9 cellular contexts compared by ENCODE assay signal in the genomic region with DNA sequence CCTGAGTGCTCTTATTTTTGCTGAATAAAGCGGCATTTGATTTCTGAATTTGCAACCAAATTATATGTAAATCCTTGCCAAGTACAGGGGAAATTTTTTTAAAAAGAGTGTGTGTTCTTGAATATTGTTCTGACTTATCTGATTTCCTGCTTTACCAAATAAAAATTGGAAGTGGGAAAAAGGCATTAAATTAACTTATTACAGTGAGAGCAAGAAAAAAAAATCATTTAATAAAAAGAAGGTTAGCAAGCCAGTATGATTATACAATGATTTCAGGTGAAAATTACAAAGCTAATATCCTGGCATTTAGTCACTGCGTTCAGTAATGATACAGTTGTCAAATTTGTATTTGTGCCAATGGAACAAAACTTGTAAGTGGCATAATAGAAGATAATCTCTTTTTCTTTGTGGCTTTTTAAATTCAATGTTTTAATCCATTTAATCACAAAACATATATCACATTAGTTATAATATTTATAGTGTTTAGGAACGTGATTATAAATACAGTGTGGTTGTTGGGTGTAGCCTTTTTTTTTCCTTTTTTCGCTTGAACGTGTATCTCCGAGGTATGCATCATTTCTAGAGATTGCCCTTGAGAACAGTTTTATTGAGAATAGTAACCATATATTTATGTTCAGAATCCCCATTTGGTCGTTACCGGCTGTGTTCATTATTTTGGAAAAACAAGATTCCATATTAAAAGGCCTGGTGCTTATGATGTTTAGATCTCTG.
A peak's percentile ranks its signal among the peaks of the same experiment; 100 is the strongest.
DNase-seq lines count a peak whose midpoint lies in the region; ATAC-seq and TF ChIP-seq lines count a peak whose summit lies in the region.
"Had no signal": no experiment of that assay in that cellular context is flagged by ENCODE, and none has a peak within 500 bp of the region (broad histone marks: within the 10 kb centered on the region; RNA-seq: fewer than 3 reads in every experiment).

No MANE protein-coding gene starts in this region.

- CTCF ChIA-PET in AG04450 (lab: Charles Lee) (interaction anchor here (1.2 to 3.4 kb wide), 2 partner anchors 55 to 62 kb away, joined by 3 to 27 read pairs; no protein-coding TSS in a partner anchor), MCF 10A (lab: Yijun Ruan, JAX) (no interaction called here), Caco-2 (lab: Charles Lee) (no interaction called here)

- intact Hi-C loops in MCF 10A (cut with micrococcal nuclease): no loop called here
- intact Hi-C loops in Caco-2 (cut with micrococcal nuclease; ENCODE audit: unreplicated experiment): no loop called here

- H3K4me1 ChIP-seq in Caco-2: peaks cover 5% of the 10 kb centered on the region; the same call in 1 of the 2 replicates

- H3K27me3 Mint-ChIP-seq in MCF 10A (ENCODE audit: insufficient read depth, unreplicated experiment): no peaks in the 10 kb centered on the region
- no peaks in the 10 kb centered on the region for H3K27me3 Mint-ChIP-seq in naive thymus-derived CD8-positive, alpha-beta T cell
- peaks cover 20% of the 10 kb centered on the region for H3K27me3 Mint-ChIP-seq in Caco-2 (ENCODE audit: insufficient read depth, unreplicated experiment)

- POLR2A ChIA-PET in AG04450 (lab: Yijun Ruan, JAX): interaction anchor here (1.2 to 1.7 kb wide), 2 partner anchors 14 to 32 kb away, joined by 5 to 6 read pairs; no protein-coding TSS in a partner anchor
- POLR2A ChIA-PET in MCF 10A (lab: Yijun Ruan, JAX): interaction anchor here (0.7 to 25.5 kb wide), 8 partner anchors 9 to 205 kb away, joined by 3 to 1278 read pairs (median 276); no protein-coding TSS in a partner anchor
- POLR2A ChIA-PET in naive thymus-derived CD8-positive, alpha-beta T cell (lab: Charles Lee): no interaction called here
- POLR2A ChIA-PET in Caco-2 (lab: Charles Lee): no interaction called here

- H3K36me3 ChIP-seq in Caco-2 (ENCODE audit: control insufficient read depth, insufficient read depth, low read length): no peaks in the 10 kb centered on the region

- H3K4me1 Mint-ChIP-seq in MCF 10A (ENCODE audit: insufficient read depth, unreplicated experiment) (peaks cover 38% of the 10 kb centered on the region), Caco-2 (ENCODE audit: low read depth, unreplicated experiment) (no peaks in the 10 kb centered on the region)
- peaks cover 24 to 62% (median 41%) of the 10 kb centered on the region in 4 donors for H3K4me1 Mint-ChIP-seq in naive thymus-derived CD8-positive, alpha-beta T cell

- H3K27ac Mint-ChIP-seq in MCF 10A (ENCODE audit: low read depth, unreplicated experiment): peak overlapping the region; percentile 100
- H3K27ac Mint-ChIP-seq in naive thymus-derived CD8-positive, alpha-beta T cell: peak overlapping the region in 6 of 10 donors; percentile 71 to 93 (median 81)
- H3K27ac Mint-ChIP-seq in Caco-2 (ENCODE audit: unreplicated experiment): no peak overlapping the region

- no peak for DNase-seq in AG04450 (ENCODE audit: low read depth, low spot score)
- DNase-seq in HL-60 (ENCODE audit: low read depth in 1 of 2, low spot score in 1 of 2): no peak
- DNase-seq in MCF 10A (ENCODE audit: unreplicated experiment): peak; percentile 42
- DNase-seq in naive thymus-derived CD8-positive, alpha-beta T cell: no peak
- DNase-seq in KG1 (lab: John Stamatoyannopoulos, UW): no peak
- no peak for DNase-seq in stimulated activated CD4-positive, alpha-beta T cell treated with anti-CD3 and anti-CD28 coated beads, Interleukin-12 subunit alpha, Interleukin-12 subunit beta, amount 100 ng/mL, for 4 hours
- no peak for DNase-seq in Caco-2
- DNase-seq: stimulated activated naive CD4-positive, alpha-beta T cell treated with Interleukin-2 at 50 U/mL for 16 hours had no signal

- H3K4me3 ChIP-seq in AG04450 (ENCODE audit: low read depth, low read length) (peak overlapping the region; percentile 69), HL-60 (replicated peaks; ENCODE audit: insufficient read depth, low read length) (no peak overlapping the region), Caco-2 (ENCODE audit: low read depth, low read length) (no peak overlapping the region)

- ATAC-seq in naive thymus-derived CD8-positive, alpha-beta T cell: no peak
- ATAC-seq in GM21825 (IDR thresholded peaks at IDR 0.05; ENCODE audit: unreplicated experiment): no peak

- H3K27me3 ChIP-seq in AG04450 (ENCODE audit: control insufficient read depth, insufficient read depth, low read length) (no peaks in the 10 kb centered on the region), HL-60 (ENCODE audit: insufficient read depth, poor library complexity, severe bottlenecking) (no peaks in the 10 kb centered on the region), Caco-2 (replicated peaks; ENCODE audit: control insufficient read depth, insufficient read depth, low read length) (no peaks in the 10 kb centered on the region; the same call in none of the 2 replicates)

- peak overlapping the region; percentile 74 for H3K4me3 Mint-ChIP-seq in MCF 10A (ENCODE audit: unreplicated experiment)
- peak overlapping the region in 9 of 10 donors; percentile 70 to 90 (median 75) for H3K4me3 Mint-ChIP-seq in naive thymus-derived CD8-positive, alpha-beta T cell
- H3K4me3 Mint-ChIP-seq in Caco-2 (ENCODE audit: unreplicated experiment): no peak overlapping the region

- TF ChIP-seq CTCF in AG04450 (IDR thresholded peaks at IDR 0.05; ENCODE audit: low read depth, low read length) (no peak), HL-60 (IDR thresholded peaks at IDR 0.05; ENCODE audit: insufficient read depth, low read length) (no peak), MCF 10A (IDR thresholded peaks at IDR 0.05; ENCODE audit: unreplicated experiment) (no peak), Caco-2 (IDR thresholded peaks at IDR 0.05; ENCODE audit: insufficient read depth in 1 of 2, low read depth in 1 of 2, low read length in 1 of 2, severe bottlenecking in 1 of 2, unreplicated experiment in 1 of 2) (no peak)

- H3K27ac ChIP-seq in AG04450 (ENCODE audit: low read depth, low read length) (peak overlapping the region; percentile 94), HL-60 (replicated peaks) (peak overlapping the region; percentile 98)

- H3K9me3 Mint-ChIP-seq in MCF 10A (ENCODE audit: unreplicated experiment) (no peaks in the 10 kb centered on the region), Caco-2 (ENCODE audit: unreplicated experiment) (no peaks in the 10 kb centered on the region)
- no peaks in the 10 kb centered on the region for H3K9me3 Mint-ChIP-seq in naive thymus-derived CD8-positive, alpha-beta T cell

- peaks cover 48% of the 10 kb centered on the region for H3K36me3 Mint-ChIP-seq in MCF 10A (ENCODE audit: insufficient read depth, unreplicated experiment)
- peaks cover 0 to 2% (median 0%) of the 10 kb centered on the region in 3 donors for H3K36me3 Mint-ChIP-seq in naive thymus-derived CD8-positive, alpha-beta T cell
- H3K36me3 Mint-ChIP-seq in Caco-2 (ENCODE audit: insufficient read depth, unreplicated experiment): no peaks in the 10 kb centered on the region

- BruUV-seq in MCF 10A (replicated peaks; lab: Mats Ljungman, UMichigan) (no TSS peak), Caco-2 (replicated peaks; lab: Mats Ljungman, UMichigan) (no TSS peak)

- H3K9me3 ChIP-seq in AG04450 (ENCODE audit: control insufficient read depth, insufficient read depth, low read length) (no peaks in the 10 kb centered on the region; the same call in 1 of the 2 replicates), Caco-2 (no peaks in the 10 kb centered on the region)

Comparison
In these comparisons a context has a peak if more than half of its experiments do, and no peak if none do; other contexts are left out.
1. POLR2A ChIA-PET loops: an anchor here in AG04450 (1.2 to 1.7 kb wide) and MCF 10A (0.7 to 25.5 kb wide); none called in naive thymus-derived CD8-positive, alpha-beta T cell and Caco-2.